Comparison of ENCODE assay signal across 14 cellular contexts in the genomic region with DNA sequence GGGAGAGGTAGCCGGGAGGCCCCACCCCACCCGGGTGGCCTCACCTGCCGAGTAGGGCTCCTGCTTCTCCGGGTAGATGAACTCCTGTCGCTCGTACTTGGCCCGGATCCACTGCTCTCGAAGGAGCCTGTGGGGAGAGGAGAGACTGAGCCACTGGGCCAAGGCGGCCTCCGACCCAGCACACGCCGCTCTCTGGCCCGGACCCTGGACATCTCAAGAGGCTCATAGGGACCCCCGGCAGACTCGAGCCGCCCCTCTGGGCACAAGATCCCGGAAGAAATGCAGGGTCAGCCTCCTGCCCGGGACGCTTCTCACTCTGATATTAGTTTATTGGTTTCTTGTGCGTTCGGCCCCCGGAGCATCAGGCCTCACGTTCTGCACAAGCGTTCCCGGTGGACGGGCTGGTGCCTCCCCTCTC. TPM values are rescaled to one million over a fixed set of nuclear protein-coding genes. Genes with fewer than 3 reads are reported as not detected.
DNase-seq lines count a peak whose midpoint lies in the region; ATAC-seq, FAIRE-seq and TF ChIP-seq lines count a peak whose summit lies in the region.
"Had no signal": no experiment of that assay in that cellular context is flagged by ENCODE, and none has a peak within 500 bp of the region (broad histone marks: within the 10 kb centered on the region; RNA-seq: fewer than 3 reads in every experiment).

No MANE protein-coding gene starts in this region.

- DNase-seq in activated CD4-positive, CD25-positive, alpha-beta regulatory T cell treated with anti-CD3 and anti-CD28 coated beads, Interleukin-2, amount 50 U/mL, for 72 hours, result peak; percentile 26
- no peak for DNase-seq in activated CD4-positive, CD25-positive, alpha-beta regulatory T cell (lab: John Stamatoyannopoulos, UW)
- DNase-seq in activated CD8-positive, alpha-beta memory T cell treated with anti-CD3 and anti-CD28 coated beads, Interleukin-2, amount 10 ng/mL, durations not matched to agents 7 days and 5 days, result peak; percentile 36
- DNase-seq in kidney (peak; percentile 65), sigmoid colon (peak; percentile 62), brain microvascular endothelial cell (no peak)
- DNase-seq: stimulated activated naive B cell treated with anti-CD40 and anti-IgM and Interleukin-4, amounts not matched to agents 10 μg/mL and 1 μg/mL and 100 μg/mL, for 72 hours had no signal

- in situ Hi-C loops in brain microvascular endothelial cell (cut with HindIII; ENCODE audit: low pct_ligation_motif_present, low sequenced_read_pairs), result no loop called here

- no peak overlapping the region for H3K9ac ChIP-seq in kidney (ENCODE audit: low read length in 2 of 2)

- TF ChIP-seq CTCF in kidney (IDR thresholded peaks at IDR 0.05; ENCODE audit: borderline replicate concordance, extremely low read depth, insufficient read depth) (no peak), sigmoid colon (IDR thresholded peaks at IDR 0.05) (no peak), brain microvascular endothelial cell (IDR thresholded peaks at IDR 0.05; ENCODE audit: low read depth, low read length, missing control alignments) (no peak)

- H3K27me3 Mint-ChIP-seq in activated CD8-positive, alpha-beta memory T cell treated with anti-CD3 and anti-CD28 coated beads, Interleukin-2, amount 10 ng/mL, durations not matched to agents 7 days and 5 days, result peaks cover 7% of the 10 kb centered on the region
- H3K27me3 Mint-ChIP-seq: stimulated activated naive B cell treated with anti-CD40 and anti-IgM and Interleukin-4, amounts not matched to agents 10 μg/mL and 1 μg/mL and 100 μg/mL, for 72 hours had no signal

- no peak overlapping the region for H3K27ac Mint-ChIP-seq in activated CD8-positive, alpha-beta memory T cell treated with anti-CD3 and anti-CD28 coated beads, Interleukin-2, amount 10 ng/mL, durations not matched to agents 7 days and 5 days
- H3K27ac Mint-ChIP-seq: activated T-cell treated with anti-CD3 and anti-CD28 coated beads, Interleukin-2, amount 50 U/mL, for 72 hours had no signal

- no peak for TF ChIP-seq POLR2A in sigmoid colon (IDR thresholded peaks at IDR 0.05)

- no peaks in the 10 kb centered on the region for H3K9me3 Mint-ChIP-seq in activated CD8-positive, alpha-beta memory T cell treated with anti-CD3 and anti-CD28 coated beads, Interleukin-2, amount 10 ng/mL, durations not matched to agents 7 days and 5 days (ENCODE audit: low read depth)
- H3K9me3 Mint-ChIP-seq: activated T-cell treated with anti-CD3 and anti-CD28 coated beads, Interleukin-2, amount 50 U/mL, for 72 hours; stimulated activated naive B cell treated with anti-CD40 and anti-IgM and Interleukin-4, amounts not matched to agents 10 μg/mL and 1 μg/mL and 100 μg/mL, for 72 hours had no signal

- H3K27ac ChIP-seq in kidney (ENCODE audit: low read depth in 2 of 2, low read length in 2 of 2) (no peak overlapping the region), sigmoid colon (no peak overlapping the region), brain microvascular endothelial cell (no peak overlapping the region)
- H3K27ac ChIP-seq: prostate gland, VCaP had no signal

- H3K4me3 Mint-ChIP-seq in activated CD8-positive, alpha-beta memory T cell treated with anti-CD3 and anti-CD28 coated beads, Interleukin-2, amount 10 ng/mL, durations not matched to agents 7 days and 5 days, result no peak overlapping the region
- H3K4me3 Mint-ChIP-seq: stimulated activated naive B cell treated with anti-CD40 and anti-IgM and Interleukin-4, amounts not matched to agents 10 μg/mL and 1 μg/mL and 100 μg/mL, for 72 hours had no signal

- no peak for ATAC-seq in activated CD8-positive, alpha-beta memory T cell treated with anti-CD3 and anti-CD28 coated beads, Interleukin-2, amount 10 ng/mL, durations not matched to agents 7 days and 5 days
- ATAC-seq in GM19351 (IDR thresholded peaks at IDR 0.05; ENCODE audit: unreplicated experiment) (no peak), GM19397 (IDR thresholded peaks at IDR 0.05; ENCODE audit: unreplicated experiment) (no peak)
- ATAC-seq: activated T-cell treated with anti-CD3 and anti-CD28 coated beads, Interleukin-2, amount 50 U/mL, for 72 hours; stimulated activated naive B cell treated with anti-CD40 and anti-IgM and Interleukin-4, amounts not matched to agents 10 μg/mL and 1 μg/mL and 100 μg/mL, for 72 hours had no signal

- peaks cover 1% of the 10 kb centered on the region for H3K36me3 Mint-ChIP-seq in activated CD8-positive, alpha-beta memory T cell treated with anti-CD3 and anti-CD28 coated beads, Interleukin-2, amount 10 ng/mL, durations not matched to agents 7 days and 5 days

- intact Hi-C loops in kidney (cut with DNase I) (no loop called here), sigmoid colon (cut with DNase I) (loop anchor here (5.0 kb wide), 1 partner anchor 32 kb away; the partner anchor contains the start of gene ADAP1)

- no peaks in the 10 kb centered on the region for H3K9me3 ChIP-seq in kidney (ENCODE audit: control insufficient read depth in 1 of 2, low read length in 2 of 2)
- H3K9me3 ChIP-seq in sigmoid colon, result no peaks in the 10 kb centered on the region
- H3K9me3 ChIP-seq: prostate gland had no signal

- FAIRE-seq in kidney (lab: Jason Lieb, UNC), result no peak
- FAIRE-seq: A204.1, G401.6 had no signal

- H3K4me1 ChIP-seq in kidney (ENCODE audit: control insufficient read depth in 1 of 2, insufficient read depth in 1 of 2, low read depth in 1 of 2, low read length in 2 of 2) (peaks cover 5 to 13% of the 10 kb centered on the region in 2 donors), sigmoid colon (peaks cover 0 to 28% (median 17%) of the 10 kb centered on the region in 4 donors)
- H3K4me1 ChIP-seq: prostate gland had no signal

- CTCF ChIA-PET in activated CD8-positive, alpha-beta memory T cell treated with anti-CD3 and anti-CD28 coated beads, Interleukin-2, amount 10 ng/mL, durations not matched to agents 7 days and 5 days (lab: Charles Lee), result no interaction called here

- 17 to 80% methylated on average over 26 of the region's 26 CpGs for WGBS in sigmoid colon, 2 donors

- H3K4me1 Mint-ChIP-seq in activated CD8-positive, alpha-beta memory T cell treated with anti-CD3 and anti-CD28 coated beads, Interleukin-2, amount 10 ng/mL, durations not matched to agents 7 days and 5 days, result peaks cover 35% of the 10 kb centered on the region

- no peaks in the 10 kb centered on the region for H3K27me3 ChIP-seq in sigmoid colon
- no peaks in the 10 kb centered on the region for H3K27me3 ChIP-seq in brain microvascular endothelial cell (replicated peaks)

- H3K36me3 ChIP-seq in kidney (ENCODE audit: control insufficient read depth in 1 of 2, insufficient read depth in 2 of 2, low read length in 2 of 2), result no peaks in the 10 kb centered on the region
- H3K36me3 ChIP-seq in sigmoid colon, result peaks cover 0 to 5% (median 0%) of the 10 kb centered on the region in 4 donors
- no peaks in the 10 kb centered on the region for H3K36me3 ChIP-seq in brain microvascular endothelial cell (replicated peaks)
- H3K36me3 ChIP-seq: prostate gland had no signal

- H3K4me3 ChIP-seq in kidney (ENCODE audit: low read length in 2 of 2) (no peak overlapping the region), sigmoid colon (no peak overlapping the region), brain microvascular endothelial cell (ENCODE audit: low read depth, low read length) (no peak overlapping the region)
- H3K4me3 ChIP-seq: prostate gland had no signal

- no peak for TF ChIP-seq EP300 in sigmoid colon (IDR thresholded peaks at IDR 0.05)

RNA-seq across cellular contexts. Expression of gene ADAP1, which starts 34.5 kb away (rescaled TPM):
- total RNA-seq in activated CD8-positive, alpha-beta memory T cell treated with anti-CD3 and anti-CD28 coated beads, Interleukin-2, amount 10 ng/mL, durations not matched to agents 7 days and 5 days, result 10 to 100 TPM; 12.4 to 30.8 TPM
- 48.2 TPM for total RNA-seq in kidney
- 36.4 TPM for polyA plus RNA-seq in kidney (ENCODE audit: insufficient read depth, low read depth, low replicate concordance)
- 10 to 100 TPM; 11.4 to 72.6 (median 28.9) TPM for total RNA-seq in sigmoid colon
- polyA plus RNA-seq in sigmoid colon, result 100 to 1,000 TPM in 2 of 3 donors, 10 to 100 TPM in 1; 99.1 to 157 (median 109) TPM

RNA-seq across cellular contexts. Expression of gene GET4, which starts 43.6 kb away (rescaled TPM):
- total RNA-seq in activated CD8-positive, alpha-beta memory T cell treated with anti-CD3 and anti-CD28 coated beads, Interleukin-2, amount 10 ng/mL, durations not matched to agents 7 days and 5 days, result 10 to 100 TPM; 38.0 to 39.2 TPM
- total RNA-seq in kidney (44.8 TPM), sigmoid colon (10 to 100 TPM; 20.3 to 32.4 (median 25.4) TPM)
- polyA plus RNA-seq in kidney (ENCODE audit: insufficient read depth, low read depth, low replicate concordance) (80.8 TPM), sigmoid colon (10 to 100 TPM; 25.8 to 51.4 (median 31.2) TPM)

RNA-seq across cellular contexts. Expression of gene COX19, which starts 55.4 kb away (rescaled TPM):
- total RNA-seq in activated CD8-positive, alpha-beta memory T cell treated with anti-CD3 and anti-CD28 coated beads, Interleukin-2, amount 10 ng/mL, durations not matched to agents 7 days and 5 days, result 10 to 100 TPM; 18.7 to 18.9 TPM
- 14.7 TPM for total RNA-seq in kidney
- 4.8 TPM for polyA plus RNA-seq in kidney (ENCODE audit: insufficient read depth, low read depth, low replicate concordance)
- 10 to 100 TPM in 1 of 4 donors, 1 to 10 TPM in 3; 8.9 to 12.7 (median 9.3) TPM for total RNA-seq in sigmoid colon
- 10 to 100 TPM in 1 of 3 donors, 1 to 10 TPM in 2; 5.1 to 11.5 (median 6.0) TPM for polyA plus RNA-seq in sigmoid colon

Comparison
In these comparisons a context has a peak if more than half of its experiments do, and no peak if none do; other contexts are left out.
1. DNase-seq: peak in activated CD4-positive, CD25-positive, alpha-beta regulatory T cell treated with anti-CD3 and anti-CD28 coated beads, Interleukin-2, amount 50 U/mL, for 72 hours (single experiment), activated CD8-positive, alpha-beta memory T cell treated with anti-CD3 and anti-CD28 coated beads, Interleukin-2, amount 10 ng/mL, durations not matched to agents 7 days and 5 days (single experiment), kidney (single experiment) and sigmoid colon (single experiment); none in activated CD4-positive, CD25-positive, alpha-beta regulatory T cell (0 of 4) and brain microvascular endothelial cell (single experiment).